ENCODE assay signal across 20 cellular contexts in genomic region chr1:39898146-39898545, GRCh38. TPM values are rescaled to one million over a fixed set of nuclear protein-coding genes. Genes with fewer than 3 reads are reported as not detected.
DNase-seq lines count a peak whose midpoint lies in the region; ATAC-seq and TF ChIP-seq lines count a peak whose summit lies in the region.
"Had no signal": no experiment of that assay in that cellular context is flagged by ENCODE, and none has a peak within 500 bp of the region (broad histone marks: within the 10 kb centered on the region; RNA-seq: fewer than 3 reads in every experiment).

No MANE protein-coding gene starts in this region.

- TF ChIP-seq CTCF in endothelial cell (IDR thresholded peaks at IDR 0.05; ENCODE audit: unreplicated experiment) (no peak), right lobe of liver (IDR thresholded peaks at IDR 0.05) (no peak), PC-9 (conservative IDR thresholded peaks at IDR 0.05) (no peak)

- H3K27ac ChIP-seq in right lobe of liver (peak overlapping the region in 2 of 3 donors; percentile 41 to 60), PC-9 (no peak overlapping the region)
- H3K27ac ChIP-seq: esophagus muscularis mucosa, HL-60, ovary, upper lobe of right lung had no signal

- H3K27me3 Mint-ChIP-seq in endothelial cell (ENCODE audit: unreplicated experiment): peaks cover 16% of the 10 kb centered on the region

- no peak overlapping the region for H2AFZ ChIP-seq in PC-9

- peaks cover 34% of the 10 kb centered on the region for H3K4me1 Mint-ChIP-seq in endothelial cell (ENCODE audit: unreplicated experiment)

- H3K4me1 ChIP-seq in right lobe of liver (peaks cover 0 to 25% (median 8%) of the 10 kb centered on the region in 4 donors), PC-9 (replicated peaks; ENCODE audit: insufficient read depth) (peaks cover 15% of the 10 kb centered on the region)

- H3K9me3 Mint-ChIP-seq in endothelial cell (ENCODE audit: unreplicated experiment): no peaks in the 10 kb centered on the region
- H3K9me3 Mint-ChIP-seq: activated T-cell treated with anti-CD3 and anti-CD28 coated beads, Interleukin-2, amount 50 U/mL, for 4 hours had no signal

- no peaks in the 10 kb centered on the region for H3F3A ChIP-seq in PC-9 (ENCODE audit: insufficient read depth, low read depth)

- no peak for TF ChIP-seq POLR2A in right lobe of liver (IDR thresholded peaks at IDR 0.05)

- no peak overlapping the region for H3K4me2 ChIP-seq in PC-9

- H3K36me3 ChIP-seq in right lobe of liver: peaks cover 0 to 5% (median 3%) of the 10 kb centered on the region in 4 donors
- no peaks in the 10 kb centered on the region for H3K36me3 ChIP-seq in PC-9 (ENCODE audit: low read depth)
- H3K36me3 ChIP-seq: esophagus muscularis mucosa, ovary, upper lobe of right lung had no signal

- DNase-seq in NCI-H510A (lab: John Stamatoyannopoulos, UW) (peak; percentile 66), NCI-H510A treated with DMSO at 0.1 percent for 48 hours (lab: John Stamatoyannopoulos, UW) (no peak), endothelial cell (ENCODE audit: low spot score) (no peak), right lobe of liver (no peak), activated T-cell treated with anti-CD3 and anti-CD28 coated beads for 4 hours (no peak), Right ventricle myocardium inferior (ENCODE audit: missing footprints) (no peak), PC-9 (no peak)
- no peak for DNase-seq in activated T-cell treated with anti-CD3 and anti-CD28 coated beads, Interleukin-2, amount 50 U/mL, for 48 hours
- DNase-seq: 8988T; activated naive CD4-positive, alpha-beta T cell treated with anti-CD3 and anti-CD28 coated beads, Interleukin-2, amount 50 U/mL, for 16 hours; activated T-cell treated with anti-CD3 and anti-CD28 coated beads, Interleukin-2, amount 50 U/mL, for 4 hours; KG1; NCI-H1930; NK-92 treated with Interleukin-12 subunit alpha and Interleukin-12 subunit beta, amount 100 ng/mL, for 24 hours; ovary; right cardiac atrium; stimulated activated CD4-positive, alpha-beta T cell treated with anti-CD3 and anti-CD28 coated beads, Interleukin-15, amount 100 ng/mL, for 24 hours; upper lobe of right lung had no signal

- H3K9me2 ChIP-seq in PC-9 (ENCODE audit: insufficient read depth): no peaks in the 10 kb centered on the region

- peak overlapping the region; percentile 62 for H3K4me3 Mint-ChIP-seq in endothelial cell (ENCODE audit: unreplicated experiment)
- H3K4me3 Mint-ChIP-seq: activated T-cell treated with anti-CD3 and anti-CD28 coated beads, Interleukin-2, amount 50 U/mL, for 4 hours had no signal

- peaks cover 9% of the 10 kb centered on the region for H3K36me3 Mint-ChIP-seq in endothelial cell (ENCODE audit: low read depth, unreplicated experiment)

- H3K4me3 ChIP-seq in right lobe of liver (peak overlapping the region in 1 of 3 donors; percentile 75), PC-9 (no peak overlapping the region)
- H3K4me3 ChIP-seq: esophagus muscularis mucosa, ovary, upper lobe of right lung had no signal

- POLR2A ChIA-PET in PC-9 (lab: Charles Lee; ENCODE audit: unreplicated experiment): no interaction called here

- ATAC-seq in right lobe of liver: no peak
- no peak for ATAC-seq in Right ventricle myocardium inferior
- ATAC-seq: activated T-cell treated with anti-CD3 and anti-CD28 coated beads, Interleukin-2, amount 50 U/mL, for 4 hours; right cardiac atrium; upper lobe of right lung had no signal

- CTCF ChIA-PET in PC-9 (lab: Charles Lee): interaction anchor here (0.5 kb wide), 1 partner anchor 292 kb away, joined by 3 read pairs; no protein-coding TSS in a partner anchor

- no peaks in the 10 kb centered on the region for H3K27me3 ChIP-seq in right lobe of liver
- peaks cover 36% of the 10 kb centered on the region for H3K27me3 ChIP-seq in PC-9 (ENCODE audit: insufficient read depth, low read depth)
- H3K27me3 ChIP-seq: ovary, upper lobe of right lung had no signal

- WGBS in right lobe of liver (ENCODE audit: insufficient coverage, low coverage, low lambda C conversion rate, missing lambda C conversion rate): 23% methylated on average over 2 of the region's 3 CpGs

- H3K9me3 ChIP-seq in right lobe of liver: no peaks in the 10 kb centered on the region
- H3K9me3 ChIP-seq in PC-9 (ENCODE audit: insufficient read depth, low read depth): no peaks in the 10 kb centered on the region
- H3K9me3 ChIP-seq: esophagus muscularis mucosa, ovary, upper lobe of right lung had no signal

- no TSS peak for BruUV-seq in PC-9 (replicated peaks; lab: Mats Ljungman, UMichigan)

- no peaks in the 10 kb centered on the region for H3K79me2 ChIP-seq in PC-9 (ENCODE audit: low read depth)

- H4K20me1 ChIP-seq in PC-9 (ENCODE audit: insufficient read depth): no peaks in the 10 kb centered on the region

- peak overlapping the region; percentile 61 for H3K27ac Mint-ChIP-seq in endothelial cell (ENCODE audit: unreplicated experiment)

- intact Hi-C loops in right lobe of liver (cut with DNase I) (no loop called here), Right ventricle myocardium inferior (cut with DNase I) (no loop called here), PC-9 (cut with micrococcal nuclease; ENCODE audit: unreplicated experiment) (loop anchor here (10.0 kb wide), 1 partner anchor 303 kb away; no protein-coding TSS in a partner anchor)

RNA-seq across cellular contexts. Expression of gene MYCL, which starts 3.6 kb away (rescaled TPM):
- total RNA-seq in endothelial cell (ENCODE audit: unreplicated experiment): 20.1 TPM
- total RNA-seq in right lobe of liver: 10 to 100 TPM in 2 of 6 experiments, 1 to 10 TPM in 3, under 1 TPM in 1; 0.75 to 20.5 (median 6.1) TPM
- 1.1 TPM for total RNA-seq in Right ventricle myocardium inferior
- total RNA-seq in PC-9 (2021): 3.8 and 6.2 TPM in 2 replicates

RNA-seq across cellular contexts. Expression of gene TRIT1, which starts 14.8 kb away (rescaled TPM):
- total RNA-seq in endothelial cell (ENCODE audit: unreplicated experiment): 16.1 TPM
- 10 to 100 TPM in 1 of 6 experiments, 1 to 10 TPM in 5; 5.1 to 10.3 (median 7.0) TPM for total RNA-seq in right lobe of liver
- total RNA-seq in Right ventricle myocardium inferior: 18.0 TPM
- 36.5 and 38.5 TPM in 2 replicates for total RNA-seq in PC-9 (2021)

RNA-seq across cellular contexts. Expression of gene MFSD2A, which starts 56.8 kb away (rescaled TPM):
- total RNA-seq in endothelial cell (ENCODE audit: unreplicated experiment) (1.6 TPM), right lobe of liver (100 to 1,000 TPM in 3 of 6 experiments, 10 to 100 TPM in 3; 44.3 to 292 (median 113) TPM), Right ventricle myocardium inferior (0.65 TPM), PC-9 (2021) (1.4 and 1.8 TPM in 2 replicates)

Comparison
In these comparisons a context has a peak if more than half of its experiments do, and no peak if none do; other contexts are left out.
1. RNA of gene MFSD2A, which starts 56.8 kb away (total RNA-seq): 44.3 to 292 TPM in right lobe of liver; 1.6 TPM in endothelial cell (single experiment), 1.4 to 1.8 TPM in PC-9 and 0.65 TPM in Right ventricle myocardium inferior (single experiment); every median in the first group is over 10 times any median in the second.